1 cellular context compared by ENCODE assay signal in the genomic region with DNA sequence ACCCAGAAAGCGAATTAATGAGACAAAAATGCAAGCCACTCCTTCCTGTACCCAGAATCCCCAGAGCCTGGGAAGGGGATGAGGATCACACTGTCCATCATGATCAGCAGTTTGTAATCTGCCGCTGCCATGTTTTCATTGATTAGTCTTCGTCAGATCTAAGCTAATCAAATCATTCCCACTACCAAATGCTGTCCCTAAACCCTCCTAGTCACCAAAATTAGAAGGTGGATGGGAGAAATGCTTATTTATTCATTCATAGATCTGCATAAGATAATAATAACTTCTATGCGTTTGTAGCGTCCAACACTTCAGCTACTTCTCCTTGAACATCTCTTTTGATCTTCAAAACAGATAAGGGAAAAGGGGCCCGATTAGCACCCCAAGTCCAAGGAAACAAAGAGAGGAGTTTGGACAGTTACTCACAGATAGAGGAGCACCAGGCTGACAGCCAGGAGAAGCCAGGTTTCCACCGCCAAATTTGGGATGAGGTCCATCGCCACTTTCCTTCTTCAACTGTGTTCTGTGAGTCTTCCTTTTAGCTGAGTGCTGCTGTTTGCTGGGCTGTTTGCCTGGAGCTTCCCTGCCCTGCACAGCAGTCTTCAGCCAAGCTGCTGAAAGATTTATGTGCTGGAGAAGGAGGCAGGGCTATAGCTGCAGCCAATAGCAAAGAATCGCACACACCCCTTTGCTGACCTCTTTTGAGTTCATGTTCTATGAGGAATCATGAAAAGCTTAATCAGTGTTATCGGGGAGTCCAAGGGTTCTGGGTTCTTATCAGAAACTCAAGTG.
TF ChIP-seq lines count a peak whose summit lies in the region.

A gene (minus strand): TSS at position 597 of the 792 bp plus-strand sequence. CDS start 100 bp downstream, at position 497.

TF ChIP-seq in H1, 55 proteins besides CTCF, POLR2A, EP300 and RAD21:
- no peak for TF ChIP-seq HDAC6 (IDR thresholded peaks at IDR 0.05; ENCODE audit: low read depth, low read length)
- TF ChIP-seq PHF8 (conservative IDR thresholded peaks at IDR 0.05; ENCODE audit: low read depth, low read length) = no peak
- no peak for TF ChIP-seq CREB1 (IDR thresholded peaks at IDR 0.05)
